17 cellular contexts compared by ENCODE assay signal in genomic region chr2:235366847-235367246, GRCh38.
"Had no signal": no experiment of that assay in that cellular context is flagged by ENCODE, and none has a peak within 500 bp of the region (broad histone marks: within the 10 kb centered on the region; RNA-seq: fewer than 3 reads in every experiment).

No MANE protein-coding gene starts in this region.

- H3K27ac ChIP-seq: breast epithelium, hepatocyte, WERI-Rb-1 had no signal

- DNase-seq: activated CD4-positive, alpha-beta T cell treated with anti-CD3 and anti-CD28 coated beads, Interleukin-2, amount 50 U/mL, for 48 hours; activated CD8-positive, alpha-beta memory T cell treated with anti-CD3 and anti-CD28 coated beads, Interleukin-2, amount 10 ng/mL, durations not matched to agents 7 days and 5 days; activated naive CD4-positive, alpha-beta T cell treated with anti-CD3 and anti-CD28 coated beads for 36 hours; activated naive CD8-positive, alpha-beta T cell treated with anti-CD3 and anti-CD28 coated beads, Interleukin-2, amount 50 U/mL, for 24 hours; activated T-cell treated with anti-CD3 and anti-CD28 coated beads, Interleukin-2, amount 50 U/mL, for 1 hour; aorta; dermis blood vessel endothelial cell; erythroblast; nephron progenitor cell; stimulated activated CD4-positive, alpha-beta T cell treated with anti-CD3 and anti-CD28 coated beads, Interleukin-4, amount 100 ng/mL, for 4 hours; stimulated activated CD8-positive, alpha-beta memory T cell treated with anti-CD3 and anti-CD28 coated beads, Interleukin-4, amount 100 ng/mL, for 48 hours; stimulated activated naive CD8-positive, alpha-beta T cell treated with anti-CD3 and anti-CD28 coated beads, Interleukin-15, Interleukin-2, amounts not matched to agents 100 U/mL and 50 U/mL, for 24 hours; trophoblast cell; WERI-Rb-1 had no signal

- H3K9me3 ChIP-seq: breast epithelium had no signal

- H2AFZ ChIP-seq: hepatocyte had no signal

- H3K36me3 ChIP-seq: breast epithelium, WERI-Rb-1 had no signal

- H3K79me2 ChIP-seq: hepatocyte had no signal

- ATAC-seq: activated CD8-positive, alpha-beta memory T cell treated with anti-CD3 and anti-CD28 coated beads, Interleukin-2, amount 10 ng/mL, durations not matched to agents 7 days and 5 days; activated naive CD8-positive, alpha-beta T cell treated with anti-CD3 and anti-CD28 coated beads, Interleukin-2, amount 50 U/mL, for 24 hours; stimulated activated naive CD8-positive, alpha-beta T cell treated with anti-CD3 and anti-CD28 coated beads, Interleukin-15, Interleukin-2, amounts not matched to agents 100 U/mL and 50 U/mL, for 24 hours had no signal

- H3K4me3 ChIP-seq: breast epithelium, hepatocyte, smooth muscle cell had no signal

- H3K4me2 ChIP-seq: hepatocyte, smooth muscle cell had no signal

- H3K27me3 ChIP-seq: breast epithelium, hepatocyte had no signal

- H3K4me1 ChIP-seq: breast epithelium had no signal
